In genomic region chr7:108454674-108455523, GRCh38 we compare ENCODE assay signal across 8 cellular contexts. TPM values are rescaled to one million over a fixed set of nuclear protein-coding genes. Genes with fewer than 3 reads are reported as not detected.
DNase-seq lines count a peak whose midpoint lies in the region; ATAC-seq and TF ChIP-seq lines count a peak whose summit lies in the region.

No MANE protein-coding gene starts in this region.

- H3K36me3 Mint-ChIP-seq in Calu3 (ENCODE audit: insufficient read depth, unreplicated experiment) (peaks cover 16% of the 10 kb centered on the region), T-cell (no peaks in the 10 kb centered on the region), endodermal cell (ENCODE audit: low read depth) (no peaks in the 10 kb centered on the region)

- H3K27ac Mint-ChIP-seq in Calu3 (ENCODE audit: unreplicated experiment) (no peak overlapping the region), T-cell (no peak overlapping the region), endodermal cell (no peak overlapping the region)

- no TSS peak for BruUV-seq in Calu3 (replicated peaks; lab: Mats Ljungman, UMichigan)

- TF ChIP-seq CTCF in Calu3 (IDR thresholded peaks at IDR 0.05; ENCODE audit: unreplicated experiment), result no peak
- peak; percentile 49 for TF ChIP-seq CTCF in endodermal cell (conservative IDR thresholded peaks at IDR 0.05)
- TF ChIP-seq CTCF in thyroid gland (IDR thresholded peaks at IDR 0.05), result no peak

- H3K9me3 ChIP-seq in endodermal cell (ENCODE audit: control insufficient read depth, low read length), result no peaks in the 10 kb centered on the region
- no peaks in the 10 kb centered on the region for H3K9me3 ChIP-seq in mesodermal cell (ENCODE audit: control insufficient read depth, low read length)
- no peaks in the 10 kb centered on the region for H3K9me3 ChIP-seq in thyroid gland

- DNase-seq in Calu3 (peak; percentile 6), HPDE6-E6E7 (ENCODE audit: extremely low spot score) (peak; percentile 15), T-cell (peak in 3 of 34 experiments; percentile 2 to 17 (median 8)), endodermal cell (peak; percentile 81), thyroid gland (peak in 1 of 2 donors; percentile 15), inferior parietal cortex (ENCODE audit: extremely low spot score) (no peak)

- H3K4me3 Mint-ChIP-seq in Calu3 (ENCODE audit: low read depth, unreplicated experiment) (peak overlapping the region; percentile 77), T-cell (peak overlapping the region; percentile 77 to 88 (median 78)), endodermal cell (peak overlapping the region; percentile 72)

- peak overlapping the region; percentile 13 for H3K9ac ChIP-seq in endodermal cell (ENCODE audit: extremely low read depth, low read length, poor library complexity, severe bottlenecking)

- H3K4me1 ChIP-seq in endodermal cell (ENCODE audit: control insufficient read depth, insufficient read depth, low read length) (no peaks in the 10 kb centered on the region), mesodermal cell (ENCODE audit: control insufficient read depth, insufficient read depth, low read length, poor library complexity, severe bottlenecking) (no peaks in the 10 kb centered on the region), thyroid gland (peaks cover 0 to 10% of the 10 kb centered on the region in 2 donors)

- no peak overlapping the region for H3K27ac ChIP-seq in endodermal cell (ENCODE audit: low read depth, low read length)
- no peak overlapping the region for H3K27ac ChIP-seq in mesodermal cell (ENCODE audit: low read depth, low read length, severe bottlenecking)
- no peak overlapping the region for H3K27ac ChIP-seq in thyroid gland

- H3K36me3 ChIP-seq in endodermal cell (ENCODE audit: control insufficient read depth, insufficient read depth, low read length) (no peaks in the 10 kb centered on the region), mesodermal cell (ENCODE audit: control insufficient read depth, insufficient read depth, low read length) (no peaks in the 10 kb centered on the region), thyroid gland (no peaks in the 10 kb centered on the region)

- H3K9me3 Mint-ChIP-seq in Calu3 (ENCODE audit: low read depth, unreplicated experiment) (no peaks in the 10 kb centered on the region), T-cell (no peaks in the 10 kb centered on the region), endodermal cell (no peaks in the 10 kb centered on the region)

- intact Hi-C loops in Calu3 (cut with micrococcal nuclease; ENCODE audit: unreplicated experiment) (no loop called here), thyroid gland (cut with DNase I) (loop anchor here (10.0 kb wide), 1 partner anchor 270 kb away; no protein-coding TSS in a partner anchor)

- peak overlapping the region; percentile 82 for H3K4me3 ChIP-seq in endodermal cell (ENCODE audit: low read length)
- peak overlapping the region; percentile 52 for H3K4me3 ChIP-seq in mesodermal cell (ENCODE audit: extremely low read depth, insufficient read depth, low read length, poor library complexity, severe bottlenecking)
- H3K4me3 ChIP-seq in thyroid gland (replicated peaks in 1 of 3), result peak overlapping the region; percentile 51 to 53 (median 53)

- CTCF ChIA-PET in Calu3 (lab: Charles Lee), result no interaction called here
- CTCF ChIA-PET in T-cell (lab: Charles Lee), result interaction anchor here in 1 of 2 donors (3.8 kb wide), 1 partner anchor 42 kb away, joined by 53 read pairs; no protein-coding TSS in a partner anchor

- whole genome bisulfite sequencing in endodermal cell (ENCODE audit: insufficient coverage in 1 of 2, insufficient read length in 1 of 2), 2 experiments, result 0% methylated on average over 20 to 69 of the region's 69 CpGs
- WGBS in mesodermal cell (ENCODE audit: insufficient coverage in 2 of 2), 2 experiments, result 0% methylated on average over 53 of the region's 69 CpGs
- 1 to 4% methylated on average over 3 to 19 of the region's 69 CpGs for WGBS in thyroid gland, 2 donors

- peaks cover 38% of the 10 kb centered on the region for H3K27me3 ChIP-seq in endodermal cell (ENCODE audit: control insufficient read depth, insufficient read depth, low read length, poor library complexity, severe bottlenecking)
- H3K27me3 ChIP-seq in thyroid gland, result no peaks in the 10 kb centered on the region

- POLR2A ChIA-PET in T-cell (lab: Charles Lee), result interaction anchor here in 1 of 2 donors (0.6 kb wide), 1 partner anchor 212 kb away, joined by 4 read pairs; no protein-coding TSS in a partner anchor

- no peak for TF ChIP-seq POLR2A in thyroid gland (IDR thresholded peaks at IDR 0.05)

- H3K4me1 Mint-ChIP-seq in Calu3 (ENCODE audit: low read depth, unreplicated experiment) (peaks cover 15% of the 10 kb centered on the region), T-cell (peaks cover 24 to 37% (median 25%) of the 10 kb centered on the region in 3 donors), endodermal cell (peaks cover 8% of the 10 kb centered on the region)

- peak; percentile 12 to 28 (median 20) for ATAC-seq in T-cell (replicated peaks in 1 of 4)
- no peak for ATAC-seq in GM19467 (IDR thresholded peaks at IDR 0.05; ENCODE audit: unreplicated experiment)

- H3K27me3 Mint-ChIP-seq in Calu3 (ENCODE audit: unreplicated experiment) (peaks cover 20% of the 10 kb centered on the region), T-cell (peaks cover 37 to 49% of the 10 kb centered on the region in 2 donors), endodermal cell (ENCODE audit: insufficient read depth) (peaks cover 69% of the 10 kb centered on the region)

RNA-seq across cellular contexts. Expression of gene NRCAM, which starts 1.3 kb away (rescaled TPM):
- total RNA-seq in Calu3 (2022), result 11.1 and 15.0 TPM in 2 replicates
- total RNA-seq in T-cell, result 10 to 100 TPM in 1 of 5 donors, 1 to 10 TPM in 4; 3.1 to 10.7 (median 5.0) TPM
- total RNA-seq in endodermal cell, result 10 to 100 TPM; 17.9 to 28.2 TPM
- 49.9 TPM for polyA plus RNA-seq in endodermal cell (2013, experiment 1 of 2)
- polyA plus RNA-seq in endodermal cell (2013, experiment 2 of 2), result 41.4 TPM
- 8.8 TPM for polyA plus RNA-seq in mesodermal cell (2013, experiment 1 of 2)
- 7.7 TPM for polyA plus RNA-seq in mesodermal cell (2013, experiment 2 of 2)
- total RNA-seq in thyroid gland, result 10 to 100 TPM; 10.1 to 19.5 (median 13.0) TPM
